In the genomic region with DNA sequence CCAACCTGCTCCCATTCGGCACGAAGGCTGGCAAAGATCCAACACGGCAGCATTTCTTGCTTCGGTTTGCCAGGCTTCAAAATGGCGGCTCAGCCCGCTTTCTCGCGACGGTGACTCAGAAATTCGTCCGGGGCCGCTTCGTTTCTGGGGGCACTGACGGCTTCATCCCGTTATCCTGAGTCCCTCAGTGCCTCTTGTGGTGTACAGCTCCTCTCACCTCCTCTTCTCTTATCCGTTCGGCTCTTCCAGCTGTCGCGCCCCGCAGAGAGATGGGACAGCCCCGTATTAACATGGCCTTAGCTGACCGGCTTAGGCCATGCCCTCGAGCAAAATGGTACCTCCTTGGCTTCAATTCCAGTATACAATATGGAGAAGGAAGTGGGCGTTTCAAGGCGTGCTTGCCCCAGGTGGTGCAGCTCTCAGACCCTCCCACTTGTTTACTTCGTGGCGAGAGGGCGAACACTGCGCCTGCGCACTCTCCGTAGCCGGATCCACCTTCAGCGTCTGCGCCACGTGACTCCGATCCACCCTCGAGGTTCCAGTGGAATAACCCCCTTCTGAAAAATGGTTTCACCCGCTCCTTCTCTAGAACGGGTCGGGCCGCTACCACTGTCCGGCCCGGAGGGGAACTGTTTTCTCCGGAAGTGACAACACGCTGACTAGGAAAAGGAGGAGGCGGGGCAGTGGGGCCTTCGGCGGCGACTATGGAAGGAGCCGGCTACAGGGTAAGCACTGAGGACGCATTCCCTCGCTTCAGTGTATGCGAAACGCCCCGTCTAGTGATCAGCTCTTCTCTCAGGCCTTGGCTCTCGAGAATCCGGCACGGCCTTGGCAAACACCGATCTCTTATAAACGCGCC, we compare ENCODE assay signal across 1 cellular context.
TF ChIP-seq lines count a peak whose summit lies in the region.

A gene (minus strand): TSS at position 336 of the 859 bp plus-strand sequence. CDS start 4,060 bp downstream, outside the sequence.
A gene (plus strand): TSS at position 683 of the 859 bp plus-strand sequence. CDS start 22 bp downstream, at position 705.

TF ChIP-seq in HEK293, 187 proteins besides CTCF, POLR2A, EP300 and RAD21 (continued from another document):
- TF ChIP-seq, protein P1, sequence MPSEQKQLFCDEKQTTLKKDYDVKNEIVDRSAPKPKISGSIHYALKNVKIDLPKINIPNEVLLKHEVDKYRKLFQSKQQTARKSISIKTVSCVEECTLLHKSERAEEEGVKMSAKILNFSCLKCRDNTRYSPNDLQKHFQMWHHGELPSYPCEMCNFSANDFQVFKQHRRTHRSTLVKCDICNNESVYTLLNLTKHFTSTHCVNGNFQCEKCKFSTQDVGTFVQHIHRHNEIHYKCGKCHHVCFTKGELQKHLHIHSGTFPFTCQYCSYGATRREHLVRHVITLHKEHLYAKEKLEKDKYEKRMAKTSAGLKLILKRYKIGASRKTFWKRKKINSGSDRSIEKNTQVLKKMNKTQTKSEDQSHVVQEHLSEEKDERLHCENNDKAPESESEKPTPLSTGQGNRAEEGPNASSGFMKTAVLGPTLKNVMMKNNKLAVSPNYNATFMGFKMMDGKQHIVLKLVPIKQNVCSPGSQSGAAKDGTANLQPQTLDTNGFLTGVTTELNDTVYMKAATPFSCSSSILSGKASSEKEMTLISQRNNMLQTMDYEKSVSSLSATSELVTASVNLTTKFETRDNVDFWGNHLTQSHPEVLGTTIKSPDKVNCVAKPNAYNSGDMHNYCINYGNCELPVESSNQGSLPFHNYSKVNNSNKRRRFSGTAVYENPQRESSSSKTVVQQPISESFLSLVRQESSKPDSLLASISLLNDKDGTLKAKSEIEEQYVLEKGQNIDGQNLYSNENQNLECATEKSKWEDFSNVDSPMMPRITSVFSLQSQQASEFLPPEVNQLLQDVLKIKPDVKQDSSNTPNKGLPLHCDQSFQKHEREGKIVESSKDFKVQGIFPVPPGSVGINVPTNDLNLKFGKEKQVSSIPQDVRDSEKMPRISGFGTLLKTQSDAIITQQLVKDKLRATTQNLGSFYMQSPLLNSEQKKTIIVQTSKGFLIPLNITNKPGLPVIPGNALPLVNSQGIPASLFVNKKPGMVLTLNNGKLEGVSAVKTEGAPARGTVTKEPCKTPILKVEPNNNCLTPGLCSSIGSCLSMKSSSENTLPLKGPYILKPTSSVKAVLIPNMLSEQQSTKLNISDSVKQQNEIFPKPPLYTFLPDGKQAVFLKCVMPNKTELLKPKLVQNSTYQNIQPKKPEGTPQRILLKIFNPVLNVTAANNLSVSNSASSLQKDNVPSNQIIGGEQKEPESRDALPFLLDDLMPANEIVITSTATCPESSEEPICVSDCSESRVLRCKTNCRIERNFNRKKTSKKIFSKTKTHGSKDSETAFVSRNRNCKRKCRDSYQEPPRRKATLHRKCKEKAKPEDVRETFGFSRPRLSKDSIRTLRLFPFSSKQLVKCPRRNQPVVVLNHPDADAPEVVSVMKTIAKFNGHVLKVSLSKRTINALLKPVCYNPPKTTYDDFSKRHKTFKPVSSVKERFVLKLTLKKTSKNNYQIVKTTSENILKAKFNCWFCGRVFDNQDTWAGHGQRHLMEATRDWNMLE (tag by site-specific recombination; conservative IDR thresholded peaks at IDR 0.05; ENCODE audit: low read depth): peak; percentile 51; the same call in 1 of the 2 replicates
- TF ChIP-seq ZNF24 (tag by site-specific recombination; IDR thresholded peaks at IDR 0.05) (peak; percentile 20; the same call in 1 of the 2 replicates), RBAK (tag by site-specific recombination; IDR thresholded peaks at IDR 0.05) (peak; percentile 10; the same call in 1 of the 2 replicates), ZFP41 (tag by site-specific recombination; IDR thresholded peaks at IDR 0.05; ENCODE audit: borderline replicate concordance) (no peak), OSR2 (tag by site-specific recombination; IDR thresholded peaks at IDR 0.05) (0 out of 2 replicates have a peak, but pooled peaks have one; percentile 41), ZBTB7A (tag by site-specific recombination; IDR thresholded peaks at IDR 0.05; ENCODE audit: low read depth) (no peak), ZNF777 (tag by site-specific recombination; IDR thresholded peaks at IDR 0.05; ENCODE audit: borderline replicate concordance) (peak; percentile 80)
- TF ChIP-seq, protein P2, sequence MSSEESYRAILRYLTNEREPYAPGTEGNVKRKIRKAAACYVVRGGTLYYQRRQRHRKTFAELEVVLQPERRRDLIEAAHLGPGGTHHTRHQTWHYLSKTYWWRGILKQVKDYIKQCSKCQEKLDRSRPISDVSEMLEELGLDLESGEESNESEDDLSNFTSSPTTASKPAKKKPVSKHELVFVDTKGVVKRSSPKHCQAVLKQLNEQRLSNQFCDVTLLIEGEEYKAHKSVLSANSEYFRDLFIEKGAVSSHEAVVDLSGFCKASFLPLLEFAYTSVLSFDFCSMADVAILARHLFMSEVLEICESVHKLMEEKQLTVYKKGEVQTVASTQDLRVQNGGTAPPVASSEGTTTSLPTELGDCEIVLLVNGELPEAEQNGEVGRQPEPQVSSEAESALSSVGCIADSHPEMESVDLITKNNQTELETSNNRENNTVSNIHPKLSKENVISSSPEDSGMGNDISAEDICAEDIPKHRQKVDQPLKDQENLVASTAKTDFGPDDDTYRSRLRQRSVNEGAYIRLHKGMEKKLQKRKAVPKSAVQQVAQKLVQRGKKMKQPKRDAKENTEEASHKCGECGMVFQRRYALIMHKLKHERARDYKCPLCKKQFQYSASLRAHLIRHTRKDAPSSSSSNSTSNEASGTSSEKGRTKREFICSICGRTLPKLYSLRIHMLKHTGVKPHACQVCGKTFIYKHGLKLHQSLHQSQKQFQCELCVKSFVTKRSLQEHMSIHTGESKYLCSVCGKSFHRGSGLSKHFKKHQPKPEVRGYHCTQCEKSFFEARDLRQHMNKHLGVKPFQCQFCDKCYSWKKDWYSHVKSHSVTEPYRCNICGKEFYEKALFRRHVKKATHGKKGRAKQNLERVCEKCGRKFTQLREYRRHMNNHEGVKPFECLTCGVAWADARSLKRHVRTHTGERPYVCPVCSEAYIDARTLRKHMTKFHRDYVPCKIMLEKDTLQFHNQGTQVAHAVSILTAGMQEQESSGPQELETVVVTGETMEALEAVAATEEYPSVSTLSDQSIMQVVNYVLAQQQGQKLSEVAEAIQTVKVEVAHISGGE (tag by site-specific recombination; conservative IDR thresholded peaks at IDR 0.05; ENCODE audit: low read depth): peak; percentile 65
